ENCODE assay signal across 8 cellular contexts in genomic region chr16:29745853-29746345, GRCh38. TPM values are rescaled to one million over a fixed set of nuclear protein-coding genes. Genes with fewer than 3 reads are reported as not detected.
DNase-seq lines count a peak whose midpoint lies in the region; ATAC-seq and FAIRE-seq lines count a peak whose summit lies in the region.

TSS of gene C16orf54 (minus strand) at chr16:29745990. CDS start at chr16:29744951, 1,039 bp downstream.

- H3K4me3 ChIP-seq in small intestine (ENCODE audit: low read depth in 1 of 2, low read length in 2 of 2): peak within 1 kb of the TSS; percentile 51 to 61
- H3K4me3 ChIP-seq in SJCRH30: no peak within 1 kb of the TSS

- FAIRE-seq in small intestine (lab: Jason Lieb, UNC): no peak

- ATAC-seq in HG03469 (IDR thresholded peaks at IDR 0.05; ENCODE audit: unreplicated experiment): peak; percentile 45

- H3K27me3 ChIP-seq in small intestine (ENCODE audit: control insufficient read depth in 2 of 2, insufficient read depth in 2 of 2, low read length in 2 of 2) (no peaks in the 10 kb centered on the region), SJCRH30 (no peaks in the 10 kb centered on the region)

- H3K9me3 ChIP-seq in small intestine (ENCODE audit: control insufficient read depth, low read depth) (no peaks in the 10 kb centered on the region), SJCRH30 (replicated peaks) (no peaks in the 10 kb centered on the region)

- no peaks in the 10 kb centered on the region for H3K4me1 ChIP-seq in small intestine (ENCODE audit: control insufficient read depth in 2 of 2, insufficient read depth in 1 of 2, low read depth in 1 of 2, low read length in 1 of 2)
- H3K4me1 ChIP-seq in SJCRH30: no peaks in the 10 kb centered on the region

- DNase-seq in GM19238 (ENCODE audit: insufficient read length, low spot score) (peak; percentile 71), small intestine (peak; percentile 61), NCI-H1417 treated with DMSO at 0.1 percent for 48 hours (lab: John Stamatoyannopoulos, UW) (no peak), SJCRH30 (no peak), HuH-7.5 (ENCODE audit: low spot score) (no peak)
- DNase-seq in activated CD4-positive, CD25-positive, alpha-beta regulatory T cell treated with anti-CD3 and anti-CD28 coated beads, Interleukin-2, amount 50 U/mL, for 72 hours: peak; percentile 78
- peak; percentile 85 for DNase-seq in effector CD8-positive, alpha-beta T cell (lab: John Stamatoyannopoulos, UW)

- no peaks in the 10 kb centered on the region for H3K36me3 ChIP-seq in small intestine (ENCODE audit: control insufficient read depth in 2 of 2, insufficient read depth in 2 of 2, low read length in 2 of 2)
- H3K36me3 ChIP-seq in SJCRH30: no peaks in the 10 kb centered on the region

- 63 to 78% (median 68%) methylated on average over 12 of the region's 12 CpGs for WGBS in small intestine, 3 donors

- H3K27ac ChIP-seq in small intestine (ENCODE audit: low read depth in 1 of 2, low read length in 1 of 2) (peak within 1 kb of the TSS; percentile 54 to 78), SJCRH30 (no peak within 1 kb of the TSS)

RNA-seq across cellular contexts. Expression of gene C16orf54, which starts in this region (rescaled TPM):
- 1 to 10 TPM in 1 of 3 donors, under 1 TPM in 2; 0.22 to 1.4 (median 0.95) TPM for polyA plus RNA-seq in small intestine
- total RNA-seq in SJCRH30 (2014; rRNA removed; shearing (Covaris generic)): not detected in 2 replicates

Comparison
In these comparisons a context has a peak if more than half of its experiments do, and no peak if none do; other contexts are left out.
1. DNase-seq: peak in GM19238 (single experiment), activated CD4-positive, CD25-positive, alpha-beta regulatory T cell treated with anti-CD3 and anti-CD28 coated beads, Interleukin-2, amount 50 U/mL, for 72 hours (single experiment), effector CD8-positive, alpha-beta T cell (single experiment) and small intestine (single experiment); none in NCI-H1417 treated with DMSO at 0.1 percent for 48 hours (single experiment), SJCRH30 (0 of 2) and HuH-7.5 (single experiment).